ENCODE assay signal across 8 cellular contexts in the genomic region with DNA sequence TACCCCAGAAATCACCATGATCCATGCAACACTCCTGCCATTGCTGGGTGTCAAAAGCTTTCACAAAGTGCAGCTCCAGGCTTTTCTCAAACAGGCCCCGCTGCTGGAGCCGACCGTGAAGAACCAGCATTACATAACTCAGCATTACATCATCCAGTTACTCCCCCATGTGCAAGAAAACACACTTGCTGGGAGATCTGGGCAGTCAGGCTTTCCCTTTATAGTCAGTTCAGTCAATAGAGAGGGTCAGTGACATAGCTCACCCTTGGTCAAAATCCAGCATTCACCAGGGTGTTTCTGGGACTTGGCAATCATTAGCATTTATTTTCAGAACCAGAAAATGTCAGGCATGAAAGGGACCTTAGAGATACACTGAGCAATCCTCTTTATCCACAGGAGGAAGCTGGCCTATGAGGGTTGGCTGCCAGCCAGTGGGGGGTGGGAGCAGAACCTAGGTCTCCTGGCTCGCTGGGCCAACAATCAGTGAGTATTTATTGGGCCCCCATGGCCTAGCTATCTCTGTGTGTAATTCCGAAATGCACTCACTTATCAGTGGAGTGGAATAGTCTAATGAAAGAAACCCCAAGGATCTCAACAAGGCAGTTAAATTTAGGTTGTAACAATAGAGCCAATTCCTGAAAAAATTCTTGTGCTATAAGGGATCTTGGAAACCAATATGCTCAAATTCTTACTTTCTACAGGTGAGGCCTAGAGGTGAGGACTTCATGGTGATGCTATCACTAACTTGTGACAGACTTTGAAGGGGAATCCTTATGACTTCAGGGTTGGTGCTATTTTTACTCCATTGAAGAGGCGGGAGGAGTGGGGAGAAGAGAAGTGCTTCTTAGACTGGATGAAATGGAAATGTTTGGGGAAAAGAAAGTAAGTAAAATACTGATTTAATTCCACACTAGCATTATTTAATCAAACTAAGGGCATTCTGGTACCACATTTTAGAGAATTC. TPM values are rescaled to one million over a fixed set of nuclear protein-coding genes. Genes with fewer than 3 reads are reported as not detected.
DNase-seq lines count a peak whose midpoint lies in the region; ATAC-seq and TF ChIP-seq lines count a peak whose summit lies in the region.

No MANE protein-coding gene starts in this region.

- H3K27me3 ChIP-seq in PC-9 (ENCODE audit: insufficient read depth, low read depth), result no peaks in the 10 kb centered on the region
- H3K27me3 ChIP-seq in esophagus (ENCODE audit: control insufficient read depth in 1 of 2, insufficient read depth in 2 of 2, low read length in 2 of 2), result no peaks in the 10 kb centered on the region
- no peaks in the 10 kb centered on the region for H3K27me3 ChIP-seq in neural progenitor cell
- H3K27me3 ChIP-seq in Peyer's patch, result no peaks in the 10 kb centered on the region

- H3K27ac ChIP-seq in PC-9 (no peak overlapping the region), esophagus (ENCODE audit: low read depth in 2 of 2, low read length in 1 of 2) (peak overlapping the region; percentile 52 to 72), neural progenitor cell (no peak overlapping the region), Peyer's patch (peak overlapping the region in 2 of 4 donors; percentile 38 to 44)

- H4K20me1 ChIP-seq in PC-9 (ENCODE audit: insufficient read depth), result no peaks in the 10 kb centered on the region
- peaks cover 24% of the 10 kb centered on the region for H4K20me1 ChIP-seq in neural progenitor cell (ENCODE audit: low read depth)

- H3K27me3 Mint-ChIP-seq in neural progenitor cell (ENCODE audit: insufficient read depth, low read depth), result peaks cover 5% of the 10 kb centered on the region

- H3K9me2 ChIP-seq in PC-9 (ENCODE audit: insufficient read depth), result no peaks in the 10 kb centered on the region

- no peak for ATAC-seq in HG03432 (IDR thresholded peaks at IDR 0.05; ENCODE audit: unreplicated experiment)

- no peaks in the 10 kb centered on the region for H3K9me3 Mint-ChIP-seq in neural progenitor cell

- peak overlapping the region; percentile 54 for H3K27ac Mint-ChIP-seq in neural progenitor cell

- H3K4me3 ChIP-seq in PC-9 (no peak overlapping the region), esophagus (ENCODE audit: low read depth in 1 of 2, low read length in 2 of 2) (no peak overlapping the region), neural progenitor cell (no peak overlapping the region), Peyer's patch (no peak overlapping the region)

- H3K79me2 ChIP-seq in PC-9 (ENCODE audit: low read depth), result no peaks in the 10 kb centered on the region
- H3K79me2 ChIP-seq in neural progenitor cell (ENCODE audit: low read depth), result no peaks in the 10 kb centered on the region

- DNase-seq in EL, result peak; percentile 51
- no peak for DNase-seq in PC-9
- DNase-seq in neural progenitor cell (ENCODE audit: low spot score), result no peak
- no peak for DNase-seq in T1000 (lab: John Stamatoyannopoulos, UW)
- no peak for DNase-seq in NCI-H345 treated with DMSO at 0.1 percent for 48 hours (lab: John Stamatoyannopoulos, UW; ENCODE audit: unreplicated experiment)
- no peak for DNase-seq in Peyer's patch

- no TSS peak for BruUV-seq in PC-9 (replicated peaks; lab: Mats Ljungman, UMichigan)

- no peaks in the 10 kb centered on the region for H3K9me3 ChIP-seq in PC-9 (ENCODE audit: insufficient read depth, low read depth)
- no peaks in the 10 kb centered on the region for H3K9me3 ChIP-seq in esophagus (ENCODE audit: control insufficient read depth in 2 of 2, insufficient read depth in 1 of 2, low read depth in 1 of 2, low read length in 1 of 2)
- no peaks in the 10 kb centered on the region for H3K9me3 ChIP-seq in neural progenitor cell (ENCODE audit: low read depth)
- H3K9me3 ChIP-seq in Peyer's patch, result no peaks in the 10 kb centered on the region

- H3K36me3 Mint-ChIP-seq in neural progenitor cell, result no peaks in the 10 kb centered on the region

- peaks cover 42% of the 10 kb centered on the region for H3K4me1 Mint-ChIP-seq in neural progenitor cell

- WGBS in esophagus, 2 donors, result 40 to 41% methylated on average over 6 of the region's 6 CpGs

- POLR2A ChIA-PET in PC-9 (lab: Charles Lee; ENCODE audit: unreplicated experiment), result interaction anchor here (0.6 kb wide), 1 partner anchor 1016 kb away, joined by 4 read pairs; no protein-coding TSS in a partner anchor

- no peak overlapping the region for H3K9ac ChIP-seq in neural progenitor cell

- TF ChIP-seq CTCF in PC-9 (conservative IDR thresholded peaks at IDR 0.05), result no peak
- TF ChIP-seq CTCF in neural progenitor cell (IDR thresholded peaks at IDR 0.05), result no peak
- TF ChIP-seq CTCF in Peyer's patch (IDR thresholded peaks at IDR 0.05), result no peak

- H3K36me3 ChIP-seq in PC-9 (ENCODE audit: low read depth), result no peaks in the 10 kb centered on the region
- no peaks in the 10 kb centered on the region for H3K36me3 ChIP-seq in esophagus (ENCODE audit: control insufficient read depth in 2 of 2, insufficient read depth in 2 of 2, low read length in 1 of 2)
- H3K36me3 ChIP-seq in neural progenitor cell, result no peaks in the 10 kb centered on the region
- H3K36me3 ChIP-seq in Peyer's patch, result no peaks in the 10 kb centered on the region

- H3K4me1 ChIP-seq in PC-9 (replicated peaks; ENCODE audit: insufficient read depth), result 0 out of 2 replicates have a peak, but pooled peaks cover 7% of the 10 kb centered on the region
- H3K4me1 ChIP-seq in esophagus (ENCODE audit: control insufficient read depth in 2 of 2, insufficient read depth in 2 of 2, low read length in 1 of 2), result peaks cover 0 to 10% of the 10 kb centered on the region in 2 donors
- peaks cover 50% of the 10 kb centered on the region for H3K4me1 ChIP-seq in neural progenitor cell
- peaks cover 0 to 11% (median 0%) of the 10 kb centered on the region in 4 donors for H3K4me1 ChIP-seq in Peyer's patch

- H3K4me2 ChIP-seq in PC-9 (0 out of 2 replicates have a peak overlapping the region, but pooled peaks have one; percentile 4), neural progenitor cell (no peak overlapping the region)

- CTCF ChIA-PET in PC-9 (lab: Charles Lee), result no interaction called here

- intact Hi-C loops in PC-9 (cut with micrococcal nuclease; ENCODE audit: unreplicated experiment), result no loop called here

- TF ChIP-seq POLR2A in Peyer's patch (IDR thresholded peaks at IDR 0.05), result no peak

- H2AFZ ChIP-seq in PC-9, result no peak overlapping the region
- no peak overlapping the region for H2AFZ ChIP-seq in neural progenitor cell (replicated peaks)

- H3K4me3 Mint-ChIP-seq in neural progenitor cell, result peak overlapping the region; percentile 19

- no peaks in the 10 kb centered on the region for H3F3A ChIP-seq in PC-9 (ENCODE audit: insufficient read depth, low read depth)
- peaks cover 27% of the 10 kb centered on the region for H3F3A ChIP-seq in neural progenitor cell (ENCODE audit: low read depth)

RNA-seq across cellular contexts. Expression of gene LYRM4, which starts 54.6 kb away (rescaled TPM):
- total RNA-seq in PC-9 (2021) (30.6 and 37.0 TPM in 2 replicates), neural progenitor cell (ENCODE audit: low replicate concordance) (23.9 and 38.0 TPM in 2 replicates), Peyer's patch (10 to 100 TPM in 1 of 4 donors, 1 to 10 TPM in 3; 6.3 to 13.7 (median 7.8) TPM)
- 10 to 100 TPM; 10.3 to 12.8 TPM for polyA plus RNA-seq in esophagus

RNA-seq across cellular contexts. Expression of gene FARS2, which starts 55.2 kb away (rescaled TPM):
- total RNA-seq in PC-9 (2021) (25.1 and 26.7 TPM in 2 replicates), neural progenitor cell (ENCODE audit: low replicate concordance) (9.9 and 10.8 TPM in 2 replicates), Peyer's patch (10 to 100 TPM in 3 of 4 donors, 1 to 10 TPM in 1; 9.5 to 42.1 (median 17.1) TPM)
- polyA plus RNA-seq in esophagus, result 10 to 100 TPM in 1 of 2 donors, 1 to 10 TPM in 1; 5.0 to 10.5 TPM

Comparison
In these comparisons a context has a peak if more than half of its experiments do, and no peak if none do; other contexts are left out.
1. H3K27ac ChIP-seq: peak in esophagus (2 of 2); none in PC-9 (single experiment) and neural progenitor cell (single experiment).